In genomic region chr16:73021866-73022495, GRCh38 we compare ENCODE assay signal across 1 cellular context.
TF ChIP-seq lines count a peak whose summit lies in the region.

No MANE protein-coding gene starts in this region.

TF ChIP-seq in HepG2, 621 proteins besides CTCF, POLR2A, EP300 and RAD21:
- TF ChIP-seq TRAFD1 (CRISPR knock-in tag; IDR thresholded peaks at IDR 0.05; ENCODE audit: borderline replicate concordance) = no peak
- TF ChIP-seq NR2F1 (CRISPR knock-in tag; IDR thresholded peaks at IDR 0.05) = no peak
- TF ChIP-seq ZBTB7B (CRISPR knock-in tag; IDR thresholded peaks at IDR 0.05) = no peak
- no peak for TF ChIP-seq ZNF460 (CRISPR knock-in tag; IDR thresholded peaks at IDR 0.05; ENCODE audit: borderline replicate concordance)
- peak; percentile 29 for TF ChIP-seq AGO2 (optimal IDR thresholded peaks at IDR 0.05; ENCODE audit: low read depth, low read length)
- 0 out of 2 replicates have a peak, but pooled peaks have one; percentile 14 for TF ChIP-seq ZBTB38 (CRISPR knock-in tag; IDR thresholded peaks at IDR 0.05)
- no peak for TF ChIP-seq MAFF (IDR thresholded peaks at IDR 0.05; ENCODE audit: low read depth, low read length)
- TF ChIP-seq ZFP62 (CRISPR knock-in tag; IDR thresholded peaks at IDR 0.05) = no peak
- no peak for TF ChIP-seq KLF11 (CRISPR knock-in tag; IDR thresholded peaks at IDR 0.05)
- TF ChIP-seq ZNF687 (CRISPR knock-in tag; IDR thresholded peaks at IDR 0.05) = peak; percentile 38
- TF ChIP-seq CCAR2 (optimal IDR thresholded peaks at IDR 0.05; ENCODE audit: low read depth, low read length) = no peak
- no peak for TF ChIP-seq NR2F6 (IDR thresholded peaks at IDR 0.05)
- TF ChIP-seq NR2F6 (CRISPR knock-in tag; IDR thresholded peaks at IDR 0.05) = peak; percentile 46; the same call in 1 of the 2 replicates
- TF ChIP-seq ZNF253 (CRISPR knock-in tag; IDR thresholded peaks at IDR 0.05; ENCODE audit: borderline replicate concordance) = peak; percentile 59; the same call in 1 of the 2 replicates
- TF ChIP-seq TIGD3 (CRISPR knock-in tag; IDR thresholded peaks at IDR 0.05; ENCODE audit: borderline replicate concordance) = no peak
- TF ChIP-seq SMARCC2 (IDR thresholded peaks at IDR 0.05) = no peak
- TF ChIP-seq RARA (CRISPR knock-in tag; IDR thresholded peaks at IDR 0.05) = peak; percentile 47
- no peak for TF ChIP-seq NONO (IDR thresholded peaks at IDR 0.05)
- no peak for TF ChIP-seq NONO (CRISPR knock-in tag; conservative IDR thresholded peaks at IDR 0.05)
- no peak for TF ChIP-seq ZHX2 (IDR thresholded peaks at IDR 0.05; ENCODE audit: low read depth)
- TF ChIP-seq ZHX2 (CRISPR knock-in tag; IDR thresholded peaks at IDR 0.05; ENCODE audit: borderline replicate concordance) = no peak
- no peak for TF ChIP-seq GMEB1 (CRISPR knock-in tag; IDR thresholded peaks at IDR 0.05; ENCODE audit: borderline replicate concordance)
TF ChIP-seq in HepG2: peak in this region for 6.
